2 cellular contexts compared by ENCODE assay signal in genomic region chr3:58180940-58181587, GRCh38.
TF ChIP-seq lines count a peak whose summit lies in the region.

No MANE protein-coding gene starts in this region.

TF ChIP-seq in A549, 52 proteins besides CTCF, POLR2A, EP300 and RAD21:
- no peak for TF ChIP-seq CHD2 (IDR thresholded peaks at IDR 0.05; ENCODE audit: low read length, partially characterized antibody)
- no peak for TF ChIP-seq FOSL2 (IDR thresholded peaks at IDR 0.05)
- TF ChIP-seq FOSL2 (CRISPR knock-in tag; IDR thresholded peaks at IDR 0.05), result peak; percentile 44
- no peak for TF ChIP-seq HOXB13 (CRISPR knock-in tag; IDR thresholded peaks at IDR 0.05; ENCODE audit: low read depth)
- 0 out of 2 replicates have a peak, but pooled peaks have one; percentile 71 for TF ChIP-seq POLR2AphosphoS2 (conservative IDR thresholded peaks at IDR 0.05; ENCODE audit: low read length)
- 0 out of 5 replicates have a peak, but pooled peaks of 1 of the 2 experiments have one; percentile 20 for TF ChIP-seq JUN (IDR thresholded peaks at IDR 0.05)
- TF ChIP-seq ZFP36 (IDR thresholded peaks at IDR 0.05; ENCODE audit: borderline replicate concordance, partially characterized antibody), result no peak
- TF ChIP-seq KDM1A (IDR thresholded peaks at IDR 0.05; ENCODE audit: low read depth), result peak; percentile 57; the same call in 1 of the 2 replicates
- no peak for TF ChIP-seq RFX5 (IDR thresholded peaks at IDR 0.05)
- no peak for TF ChIP-seq SREBF2 (IDR thresholded peaks at IDR 0.05)
TF ChIP-seq in A549: peak in this region for 4.

TF ChIP-seq in HepG2, 621 proteins besides CTCF, POLR2A, EP300 and RAD21 (continues in another document):
- TF ChIP-seq ZFP41 (CRISPR knock-in tag; IDR thresholded peaks at IDR 0.05; ENCODE audit: borderline replicate concordance) (no peak), TCF12 (IDR thresholded peaks at IDR 0.05) (no peak), TCF12 (CRISPR knock-in tag; IDR thresholded peaks at IDR 0.05) (no peak), ZNF350 (CRISPR knock-in tag; IDR thresholded peaks at IDR 0.05; ENCODE audit: borderline replicate concordance, low read depth) (no peak), BRCA1 (CRISPR knock-in tag; IDR thresholded peaks at IDR 0.05) (no peak), NCOR1 (IDR thresholded peaks at IDR 0.05; ENCODE audit: borderline replicate concordance, low read length) (no peak; the same call in 1 of the 2 replicates), MXI1 (IDR thresholded peaks at IDR 0.05; ENCODE audit: borderline replicate concordance, low read depth, low read length) (no peak; the same call in 2 of the 3 replicates), ATAD3A (CRISPR knock-in tag; IDR thresholded peaks at IDR 0.05) (no peak), ZZZ3 (CRISPR knock-in tag; IDR thresholded peaks at IDR 0.05; ENCODE audit: borderline replicate concordance) (no peak), CBX5 (CRISPR knock-in tag; IDR thresholded peaks at IDR 0.05; ENCODE audit: borderline replicate concordance) (no peak), PPARG (CRISPR knock-in tag; conservative IDR thresholded peaks at IDR 0.05) (0 out of 2 replicates have a peak, but pooled peaks have one; percentile 32), KMT2A (CRISPR knock-in tag; IDR thresholded peaks at IDR 0.05) (no peak), ZSCAN30 (CRISPR knock-in tag; IDR thresholded peaks at IDR 0.05) (no peak), FOXA3 (CRISPR knock-in tag; IDR thresholded peaks at IDR 0.05) (peak; percentile 95), ZNF720 (CRISPR knock-in tag; IDR thresholded peaks at IDR 0.05) (no peak), KAT7 (CRISPR knock-in tag; IDR thresholded peaks at IDR 0.05; ENCODE audit: borderline replicate concordance) (no peak), ZNF557 (CRISPR knock-in tag; IDR thresholded peaks at IDR 0.05) (no peak), THAP9 (CRISPR knock-in tag; IDR thresholded peaks at IDR 0.05; ENCODE audit: borderline replicate concordance) (no peak), MBNL3 (CRISPR knock-in tag; conservative IDR thresholded peaks at IDR 0.05) (no peak), ATF3 (CRISPR knock-in tag; IDR thresholded peaks at IDR 0.05) (peak; percentile 33; the same call in 1 of the 2 replicates), ZNF619 (CRISPR knock-in tag; IDR thresholded peaks at IDR 0.05) (no peak), DRAP1 (CRISPR knock-in tag; IDR thresholded peaks at IDR 0.05) (0 out of 2 replicates have a peak, but pooled peaks have one; percentile 15), MAFF (IDR thresholded peaks at IDR 0.05; ENCODE audit: low read depth, low read length) (no peak), SRSF9 (IDR thresholded peaks at IDR 0.05; ENCODE audit: borderline replicate concordance, insufficient read depth, low read depth, low read length, poor library complexity, severe bottlenecking) (no peak), ASH2L (IDR thresholded peaks at IDR 0.05; ENCODE audit: insufficient read length, low read depth, low read length) (no peak), SMAD3 (CRISPR knock-in tag; IDR thresholded peaks at IDR 0.05) (no peak), ZBTB4 (CRISPR knock-in tag; IDR thresholded peaks at IDR 0.05; ENCODE audit: borderline replicate concordance) (no peak), ZMAT5 (CRISPR knock-in tag; IDR thresholded peaks at IDR 0.05; ENCODE audit: borderline replicate concordance, low read depth) (no peak), ZNF331 (CRISPR knock-in tag; IDR thresholded peaks at IDR 0.05) (0 out of 2 replicates have a peak, but pooled peaks have one; percentile 25), HOXA9 (CRISPR knock-in tag; IDR thresholded peaks at IDR 0.05; ENCODE audit: borderline replicate concordance) (no peak), BRD4 (CRISPR knock-in tag; IDR thresholded peaks at IDR 0.05) (no peak), ZNF414 (CRISPR knock-in tag; IDR thresholded peaks at IDR 0.05) (no peak), ZNF546 (CRISPR knock-in tag; conservative IDR thresholded peaks at IDR 0.05) (no peak), ZNF704 (CRISPR knock-in tag; IDR thresholded peaks at IDR 0.05; ENCODE audit: borderline replicate concordance) (no peak), ZNF431 (CRISPR knock-in tag; IDR thresholded peaks at IDR 0.05; ENCODE audit: borderline replicate concordance, low read depth) (no peak), CENPBD1 (CRISPR knock-in tag; IDR thresholded peaks at IDR 0.05; ENCODE audit: borderline replicate concordance, low read depth) (no peak), PAF1 (CRISPR knock-in tag; IDR thresholded peaks at IDR 0.05) (no peak), HOXA5 (CRISPR knock-in tag; IDR thresholded peaks at IDR 0.05) (no peak), BCLAF1 (IDR thresholded peaks at IDR 0.05) (no peak), GATAD1 (CRISPR knock-in tag; IDR thresholded peaks at IDR 0.05) (no peak), ZNF550 (CRISPR knock-in tag; IDR thresholded peaks at IDR 0.05; ENCODE audit: borderline replicate concordance) (no peak), PLRG1 (conservative IDR thresholded peaks at IDR 0.05) (no peak), NPAS2 (CRISPR knock-in tag; IDR thresholded peaks at IDR 0.05; ENCODE audit: borderline replicate concordance) (no peak), SP4 (CRISPR knock-in tag; IDR thresholded peaks at IDR 0.05) (no peak), KLF12 (CRISPR knock-in tag; IDR thresholded peaks at IDR 0.05; ENCODE audit: borderline replicate concordance) (no peak), TSC22D2 (CRISPR knock-in tag; IDR thresholded peaks at IDR 0.05; ENCODE audit: borderline replicate concordance) (no peak), ZNF12 (CRISPR knock-in tag; IDR thresholded peaks at IDR 0.05) (no peak), ZSCAN21 (CRISPR knock-in tag; IDR thresholded peaks at IDR 0.05; ENCODE audit: borderline replicate concordance) (no peak), MNT (IDR thresholded peaks at IDR 0.05) (no peak)
